24 cellular contexts compared by ENCODE assay signal in the genomic region with DNA sequence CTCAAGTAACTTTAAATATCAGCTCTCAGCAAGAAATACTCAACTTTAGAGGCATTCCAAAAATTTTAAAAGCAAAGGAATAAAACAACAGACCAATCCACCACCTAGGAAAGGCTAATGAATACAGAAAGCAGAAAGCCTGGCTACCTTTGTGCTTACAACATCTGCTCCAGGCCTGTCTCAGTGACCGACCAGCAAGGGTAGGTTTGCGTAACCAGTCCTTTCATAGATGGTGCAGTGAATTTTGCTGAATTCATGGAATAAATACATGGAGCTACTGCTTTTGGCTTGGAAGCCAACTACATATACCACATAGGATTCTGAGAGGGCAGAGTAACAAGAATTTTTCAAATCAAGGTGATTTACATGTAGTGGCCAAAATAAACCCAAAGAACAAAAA. TPM values are rescaled to one million over a fixed set of nuclear protein-coding genes. Genes with fewer than 3 reads are reported as not detected.
DNase-seq lines count a peak whose midpoint lies in the region; ATAC-seq, FAIRE-seq and TF ChIP-seq lines count a peak whose summit lies in the region.
"Had no signal": no experiment of that assay in that cellular context is flagged by ENCODE, and none has a peak within 500 bp of the region (broad histone marks: within the 10 kb centered on the region; RNA-seq: fewer than 3 reads in every experiment).

No MANE protein-coding gene starts in this region.

- H3K4me1 ChIP-seq in HepG2 (ENCODE audit: insufficient read depth, low read length): peaks cover 12% of the 10 kb centered on the region; the same call in 1 of the 2 replicates
- no peaks in the 10 kb centered on the region for H3K4me1 ChIP-seq in right lobe of liver
- no peaks in the 10 kb centered on the region for H3K4me1 ChIP-seq in right atrium auricular region
- H3K4me1 ChIP-seq: A549, BE2C had no signal

- POLR2A ChIA-PET in HepG2 (lab: Yijun Ruan, JAX): no interaction called here

- H4K20me1 ChIP-seq in HepG2 (ENCODE audit: insufficient read depth, low read length): peaks cover 9% of the 10 kb centered on the region

- CTCF ChIA-PET in HepG2 (lab: Yijun Ruan, JAX; ENCODE audit: low intra/inter-chr PET ratio, low total read pairs): no interaction called here

- TF ChIP-seq CTCF in HepG2 (CRISPR knock-in tag; IDR thresholded peaks at IDR 0.05) (no peak), right lobe of liver (IDR thresholded peaks at IDR 0.05) (no peak), dorsolateral prefrontal cortex (IDR thresholded peaks at IDR 0.05 in 54 of 56, conservative IDR thresholded peaks at IDR 0.05 in 2 of 56; ENCODE audit: low read depth in 1 of 56, partially characterized antibody in 56 of 56) (no peak), nephron progenitor cell (IDR thresholded peaks at IDR 0.05) (no peak), right atrium auricular region (IDR thresholded peaks at IDR 0.05) (no peak)

- no peaks in the 10 kb centered on the region for H3K27me3 Mint-ChIP-seq in nephron progenitor cell (ENCODE audit: low read depth, poor library complexity)

- H3K79me2 ChIP-seq in HepG2 (ENCODE audit: insufficient read depth, low read length): peaks cover 35% of the 10 kb centered on the region

- H3K4me3 ChIP-seq in HepG2 (replicated peaks in 1 of 3; ENCODE audit: insufficient read depth in 1 of 3, low read depth in 2 of 3, low read length in 3 of 3) (no peak overlapping the region), right lobe of liver (no peak overlapping the region), dorsolateral prefrontal cortex (no peak overlapping the region), right atrium auricular region (no peak overlapping the region)
- H3K4me3 ChIP-seq: A549, GM12878 had no signal

- no TSS peak for BruUV-seq in HepG2 (replicated peaks; lab: Mats Ljungman, UMichigan)

- no peak overlapping the region for H3K27ac Mint-ChIP-seq in nephron progenitor cell
- H3K27ac Mint-ChIP-seq: CD4-positive, alpha-beta memory T cell had no signal

- no peak overlapping the region for H3K9ac ChIP-seq in HepG2 (ENCODE audit: insufficient read depth, low read depth, low read length)

- H3K9me3 ChIP-seq in HepG2 (ENCODE audit: low read length) (no peaks in the 10 kb centered on the region), right lobe of liver (no peaks in the 10 kb centered on the region), right atrium auricular region (no peaks in the 10 kb centered on the region)
- H3K9me3 ChIP-seq: A549, BE2C had no signal

- in situ Hi-C loops in HepG2 (cut with HindIII; ENCODE audit: extremely low pct_ligation_motif_present, low pct_unique_long_range_greater_than_20kb): no loop called here

- ATAC-seq in HepG2 (no peak; the same call in 2 of the 3 replicates), right lobe of liver (no peak)
- ATAC-seq: A549, HCT116 had no signal

- H3K4me2 ChIP-seq in HepG2 (ENCODE audit: low read depth, low read length): no peak overlapping the region
- H3K4me2 ChIP-seq: A549 had no signal

- peaks cover 18% of the 10 kb centered on the region for H3K4me1 Mint-ChIP-seq in nephron progenitor cell
- H3K4me1 Mint-ChIP-seq: CD4-positive, alpha-beta memory T cell had no signal

- H3K36me3 Mint-ChIP-seq in nephron progenitor cell (ENCODE audit: low read depth): peaks cover 84% of the 10 kb centered on the region
- H3K36me3 Mint-ChIP-seq: CD4-positive, alpha-beta memory T cell had no signal

- intact Hi-C loops in HepG2 (cut with micrococcal nuclease; ENCODE audit: unreplicated experiment) (no loop called here), right lobe of liver (cut with DNase I) (no loop called here), dorsolateral prefrontal cortex (cut with DNase I) (no loop called here)

- FAIRE-seq in HepG2 (lab: Jason Lieb, UNC): peak; percentile 56
- FAIRE-seq: A549, GM12878, GM19239 had no signal

- WGBS in HepG2 (ENCODE audit: low lambda C conversion rate): 88% methylated on average over 2 of the region's 2 CpGs
- WGBS in right lobe of liver (ENCODE audit: insufficient coverage, low coverage, low lambda C conversion rate, missing lambda C conversion rate): 54% methylated on average over 2 of the region's 2 CpGs

- no peak overlapping the region for H3K4me3 Mint-ChIP-seq in nephron progenitor cell
- H3K4me3 Mint-ChIP-seq: CD4-positive, alpha-beta memory T cell had no signal

- H3K9me3 Mint-ChIP-seq in nephron progenitor cell: peaks cover 7% of the 10 kb centered on the region
- H3K9me3 Mint-ChIP-seq: CD4-positive, alpha-beta memory T cell had no signal

- no peak overlapping the region for H2AFZ ChIP-seq in HepG2 (ENCODE audit: low read length)

- TF ChIP-seq EP300 in HepG2 (IDR thresholded peaks at IDR 0.05; ENCODE audit: low read depth in 2 of 2, low read length in 2 of 2) (no peak), HepG2 (CRISPR knock-in tag; IDR thresholded peaks at IDR 0.05; ENCODE audit: borderline replicate concordance) (no peak)

- no peaks in the 10 kb centered on the region for H3K27me3 ChIP-seq in HepG2 (ENCODE audit: control insufficient read depth in 1 of 2, insufficient read depth in 2 of 2, low read length in 2 of 2)
- no peaks in the 10 kb centered on the region for H3K27me3 ChIP-seq in right lobe of liver
- H3K27me3 ChIP-seq in dorsolateral prefrontal cortex: no peaks in the 10 kb centered on the region
- H3K27me3 ChIP-seq in right atrium auricular region: no peaks in the 10 kb centered on the region
- H3K27me3 ChIP-seq: BE2C had no signal

- H3K36me3 ChIP-seq in HepG2 (replicated peaks in 1 of 2; ENCODE audit: control insufficient read depth in 1 of 2, insufficient read depth in 2 of 2, low read length in 2 of 2) (peaks cover 16 to 74% of the 10 kb centered on the region in 2 experiments), right lobe of liver (no peaks in the 10 kb centered on the region), right atrium auricular region (peaks cover 26% of the 10 kb centered on the region)

- DNase-seq in HepG2 (ENCODE audit: low spot score) (no peak), right lobe of liver (no peak), HuH-7 (ENCODE audit: low spot score) (peak; percentile 44), dorsolateral prefrontal cortex (no peak), renal cortical epithelial cell (ENCODE audit: low read depth) (peak; percentile 26), epidermal melanocyte (ENCODE audit: insufficient read length, low spot score) (no peak), nephron progenitor cell (no peak), right atrium auricular region (ENCODE audit: low spot score) (no peak)
- DNase-seq: 8988T; ACHN; BE2C; C1 segment of cervical spinal cord; Calu3; CD4-positive, alpha-beta memory T cell; COR-L47; DMS79; EL; GDM1; GOT3; H7 had no signal

- TF ChIP-seq RAD21 in HepG2 (CRISPR knock-in tag; IDR thresholded peaks at IDR 0.05): no peak

- no peak overlapping the region for H3K27ac ChIP-seq in HepG2 (ENCODE audit: extremely low read length, insufficient read depth, low read length)
- no peak overlapping the region for H3K27ac ChIP-seq in right lobe of liver
- peak overlapping the region in 37 of 59 donors; percentile 7 to 83 (median 64) for H3K27ac ChIP-seq in dorsolateral prefrontal cortex
- H3K27ac ChIP-seq in right atrium auricular region: no peak overlapping the region
- H3K27ac ChIP-seq: A549 had no signal

- TF ChIP-seq POLR2A in HepG2 (IDR thresholded peaks at IDR 0.05; ENCODE audit: insufficient read depth in 1 of 2, low read depth in 2 of 2, low read length in 2 of 2): no peak
- TF ChIP-seq POLR2A in right lobe of liver (IDR thresholded peaks at IDR 0.05): no peak

TF ChIP-seq in HepG2, 621 proteins besides CTCF, POLR2A, EP300 and RAD21 (continues in another document):
- peak; percentile 61 for TF ChIP-seq CEBPG (CRISPR knock-in tag; IDR thresholded peaks at IDR 0.05)
- TF ChIP-seq HES4 (CRISPR knock-in tag; IDR thresholded peaks at IDR 0.05; ENCODE audit: borderline replicate concordance): no peak
- no peak for TF ChIP-seq ATRX (CRISPR knock-in tag; IDR thresholded peaks at IDR 0.05; ENCODE audit: borderline replicate concordance)
- TF ChIP-seq ZNF333 (CRISPR knock-in tag; IDR thresholded peaks at IDR 0.05; ENCODE audit: borderline replicate concordance): no peak
- peak; percentile 55; the same call in 1 of the 2 replicates for TF ChIP-seq CEBPB (IDR thresholded peaks at IDR 0.05; ENCODE audit: borderline replicate concordance, low read depth, low read length)
- no peak for TF ChIP-seq SP5 (CRISPR knock-in tag; IDR thresholded peaks at IDR 0.05; ENCODE audit: borderline replicate concordance, low read depth)
- no peak for TF ChIP-seq ARNT2 (CRISPR knock-in tag; IDR thresholded peaks at IDR 0.05; ENCODE audit: low read depth)

RNA-seq across cellular contexts. Expression of gene ETV5, which starts 27.2 kb away (rescaled TPM):
- total RNA-seq in HepG2 (2016; rRNA removed; fragmentation: Illumina TruSeq; extraction: Trizol) (52.9 and 60.0 TPM in 2 replicates), right lobe of liver (10 to 100 TPM in 2 of 6 experiments, 1 to 10 TPM in 4; 4.5 to 15.4 (median 8.2) TPM), dorsolateral prefrontal cortex (10 to 100 TPM; 21.0 to 97.9 (median 44.5) TPM), renal cortical epithelial cell (10.5 and 17.5 TPM in 2 replicates), right atrium auricular region (10 to 100 TPM; 22.8 to 28.7 TPM)
- 27.8 and 54.7 TPM in 2 replicates for total RNA-seq in HepG2 (2016; cell fraction: cytosol; rRNA removed; fragmentation: Illumina TruSeq; extraction: Trizol; ENCODE audit: low read depth)
- total RNA-seq in HepG2 (2016; cell fraction: insoluble cytoplasmic fraction; rRNA removed; fragmentation: Illumina TruSeq; extraction: Trizol): 49.8 and 52.0 TPM in 2 replicates
- 37.5 and 57.5 TPM in 2 replicates for total RNA-seq in HepG2 (2016; cell fraction: membrane; rRNA removed; fragmentation: Illumina TruSeq; extraction: Trizol)
- total RNA-seq in HepG2 (2016; cell fraction: nucleus; rRNA removed; fragmentation: Illumina TruSeq; extraction: Trizol): 44.1 and 46.9 TPM in 2 replicates
- polyA plus RNA-seq in HepG2 (2011; rRNA removed): 42.3 and 57.2 TPM in 2 replicates
- polyA plus RNA-seq in HepG2 (2011; cell fraction: cytosol; rRNA removed): 34.8 and 41.1 TPM in 2 replicates
- polyA plus RNA-seq in HepG2 (2011; cell fraction: nucleus; rRNA removed): 45.2 and 55.0 TPM in 2 replicates
- 46.8 and 64.1 TPM in 2 replicates for polyA plus RNA-seq in HepG2 (2012)
- polyA plus RNA-seq in HepG2 (2016; cell fraction: cytosol; fragmentation: Illumina TruSeq; extraction: Trizol; ENCODE audit: low read depth): 29.3 and 46.0 TPM in 2 replicates
- 50.0 and 52.3 TPM in 2 replicates for polyA plus RNA-seq in HepG2 (2016; cell fraction: insoluble cytoplasmic fraction; fragmentation: Illumina TruSeq; extraction: Trizol; ENCODE audit: low read depth)
- polyA plus RNA-seq in HepG2 (2016; cell fraction: membrane; fragmentation: Illumina TruSeq; extraction: Trizol; ENCODE audit: low read depth): 21.9 and 34.1 TPM in 2 replicates
- 33.7 and 38.9 TPM in 2 replicates for polyA plus RNA-seq in HepG2 (2016; cell fraction: nucleus; fragmentation: Illumina TruSeq; extraction: Trizol; ENCODE audit: insufficient read depth, low read depth)
- 3.4 and 180 TPM in 2 replicates for polyA minus RNA-seq in HepG2 (2011; rRNA and poly(A)+ RNA removed; ENCODE audit: low replicate concordance)
- polyA minus RNA-seq in HepG2 (2011; cell fraction: cytosol; rRNA and poly(A)+ RNA removed): 63.8 and 68.6 TPM in 2 replicates
- polyA minus RNA-seq in HepG2 (2011; cell fraction: nucleus; rRNA and poly(A)+ RNA removed): 116 and 144 TPM in 2 replicates
- polyA plus RNA-seq: CD4-positive, alpha-beta memory T cell had no signal

Comparison
In these comparisons a context has a peak if more than half of its experiments do, and no peak if none do; other contexts are left out.
1. DNase-seq: peak in HuH-7 (single experiment) and renal cortical epithelial cell (single experiment); none in HepG2 (single experiment), right lobe of liver (0 of 3), dorsolateral prefrontal cortex (0 of 10), epidermal melanocyte (single experiment), nephron progenitor cell (single experiment) and right atrium auricular region (single experiment).
2. H3K27ac ChIP-seq: peak in dorsolateral prefrontal cortex (37 of 59); none in HepG2 (single experiment), right lobe of liver (0 of 3) and right atrium auricular region (0 of 2).